Comparison of ENCODE assay signal across 9 cellular contexts in genomic region chr1:9426291-9426711, GRCh38.
DNase-seq lines count a peak whose midpoint lies in the region; ATAC-seq and TF ChIP-seq lines count a peak whose summit lies in the region.
"Had no signal": no experiment of that assay in that cellular context is flagged by ENCODE, and none has a peak within 500 bp of the region (broad histone marks: within the 10 kb centered on the region; RNA-seq: fewer than 3 reads in every experiment).

No MANE protein-coding gene starts in this region.

- H3K27me3 Mint-ChIP-seq in CD4-positive, alpha-beta T cell: no peaks in the 10 kb centered on the region
- peaks cover 40% of the 10 kb centered on the region for H3K27me3 Mint-ChIP-seq in activated CD8-positive, alpha-beta T cell treated with anti-CD3 and anti-CD28 coated beads, Interleukin-2, amount 10 ng/mL, durations not matched to agents 7 days and 5 days (ENCODE audit: low read depth)

- peak overlapping the region; percentile 51 for H3K27ac ChIP-seq in CD4-positive, alpha-beta T cell (ENCODE audit: low read depth, low read length)
- H3K27ac ChIP-seq in KMS-11 (peak overlapping the region; percentile 90), mammary epithelial cell (ENCODE audit: insufficient read depth, low read depth, low read length) (no peak overlapping the region)
- H3K27ac ChIP-seq: body of pancreas had no signal

- peaks cover 70% of the 10 kb centered on the region for H3K4me1 ChIP-seq in KMS-11 (ENCODE audit: low read depth, poor library complexity, severe bottlenecking)
- peaks cover 9% of the 10 kb centered on the region for H3K4me1 ChIP-seq in mammary epithelial cell (ENCODE audit: insufficient read depth, low read length)

- H4K20me1 ChIP-seq in KMS-11 (ENCODE audit: insufficient read depth) (no peaks in the 10 kb centered on the region), mammary epithelial cell (ENCODE audit: insufficient read depth, low read length) (no peaks in the 10 kb centered on the region)

- CTCF ChIA-PET in CD4-positive, alpha-beta T cell (lab: Charles Lee): interaction anchor here (1.0 to 1.4 kb wide), 3 partner anchors 137 to 284 kb away, joined by 3 to 6 read pairs (median 3); no protein-coding TSS in a partner anchor
- CTCF ChIA-PET in activated CD8-positive, alpha-beta T cell treated with anti-CD3 and anti-CD28 coated beads, Interleukin-2, amount 10 ng/mL, durations not matched to agents 7 days and 5 days (lab: Charles Lee): interaction anchor here (0.7 to 1.7 kb wide), 6 partner anchors 13 to 968 kb away, joined by 3 to 6 read pairs (median 3); no protein-coding TSS in a partner anchor
- CTCF ChIA-PET in mammary epithelial cell (lab: Charles Lee; ENCODE audit: low non-redundant PET): no interaction called here
- CTCF ChIA-PET in HEK293T (lab: Yijun Ruan, JAX): no interaction called here

- no peak overlapping the region for H3K4me3 ChIP-seq in KMS-11 (IDR thresholded peaks at IDR 0.05; ENCODE audit: insufficient read depth, low read depth, low read length)
- no peak overlapping the region for H3K4me3 ChIP-seq in mammary epithelial cell (replicated peaks in 1 of 3; ENCODE audit: insufficient read depth in 1 of 3, low read depth in 2 of 3, low read length in 3 of 3)
- H3K4me3 ChIP-seq: body of pancreas had no signal

- H3K9ac ChIP-seq in KMS-11 (peak overlapping the region; percentile 44), mammary epithelial cell (ENCODE audit: insufficient read depth, low read length) (no peak overlapping the region)

- no peaks in the 10 kb centered on the region for H3K27me3 ChIP-seq in CD4-positive, alpha-beta T cell (ENCODE audit: control insufficient read depth, insufficient read depth, low read length)
- H3K27me3 ChIP-seq in KMS-11 (ENCODE audit: insufficient read depth, low read depth) (no peaks in the 10 kb centered on the region), mammary epithelial cell (ENCODE audit: insufficient read depth, low read length) (no peaks in the 10 kb centered on the region)
- H3K27me3 ChIP-seq: body of pancreas had no signal

- H3K4me2 ChIP-seq in KMS-11 (peak overlapping the region; percentile 87), mammary epithelial cell (ENCODE audit: insufficient read depth, low read depth, low read length) (no peak overlapping the region)

- BruUV-seq in mammary epithelial cell (replicated peaks; lab: Mats Ljungman, UMichigan): no TSS peak

- no peaks in the 10 kb centered on the region for H3K9me3 ChIP-seq in CD4-positive, alpha-beta T cell (ENCODE audit: control insufficient read depth, low read length)
- H3K9me3 ChIP-seq in mammary epithelial cell (replicated peaks; ENCODE audit: insufficient read depth, low read length): no peaks in the 10 kb centered on the region
- H3K9me3 ChIP-seq: body of pancreas had no signal

- no peak for TF ChIP-seq CTCF in CD4-positive, alpha-beta T cell (IDR thresholded peaks at IDR 0.05)
- no peak for TF ChIP-seq CTCF in KMS-11 (conservative IDR thresholded peaks at IDR 0.05; ENCODE audit: low read depth, low read length)
- no peak for TF ChIP-seq CTCF in mammary epithelial cell (conservative IDR thresholded peaks at IDR 0.05 in 1 of 2, IDR thresholded peaks at IDR 0.05 in 1 of 2; ENCODE audit: extremely low read depth in 1 of 2, insufficient read depth in 1 of 2, low read depth in 1 of 2, low read length in 2 of 2)

- peaks cover 69% of the 10 kb centered on the region for H3K4me1 Mint-ChIP-seq in CD4-positive, alpha-beta T cell (ENCODE audit: low read depth)
- H3K4me1 Mint-ChIP-seq in activated CD8-positive, alpha-beta T cell treated with anti-CD3 and anti-CD28 coated beads, Interleukin-2, amount 10 ng/mL, durations not matched to agents 7 days and 5 days (ENCODE audit: low read depth): peaks cover 47% of the 10 kb centered on the region

- POLR2A ChIA-PET in CD4-positive, alpha-beta T cell (lab: Charles Lee): interaction anchor here (0.9 to 1.8 kb wide), 9 partner anchors 10 to 548 kb away, joined by 3 to 8 read pairs (median 4); partner anchors contain the start of genes ENO1 and H6PD
- POLR2A ChIA-PET in activated CD8-positive, alpha-beta T cell treated with anti-CD3 and anti-CD28 coated beads, Interleukin-2, amount 10 ng/mL, durations not matched to agents 7 days and 5 days (lab: Charles Lee): interaction anchor here (0.7 to 2.3 kb wide), 2 partner anchors 9 to 13 kb away, joined by 3 to 9 read pairs; no protein-coding TSS in a partner anchor
- POLR2A ChIA-PET in HEK293T (lab: Yijun Ruan, JAX): interaction anchor here (0.9 to 1.5 kb wide), 2 partner anchors 8 to 21 kb away, joined by 4 to 6 read pairs; no protein-coding TSS in a partner anchor

- H3K9me3 Mint-ChIP-seq in CD4-positive, alpha-beta T cell: no peaks in the 10 kb centered on the region
- no peaks in the 10 kb centered on the region for H3K9me3 Mint-ChIP-seq in activated CD8-positive, alpha-beta T cell treated with anti-CD3 and anti-CD28 coated beads, Interleukin-2, amount 10 ng/mL, durations not matched to agents 7 days and 5 days (ENCODE audit: insufficient read depth)

- dilution Hi-C loops in mammary epithelial cell (cut with HindIII; ENCODE audit: low sequenced_read_pairs): no loop called here

- WGBS in mammary epithelial cell (ENCODE audit: low coverage, missing lambda C conversion rate): 72% methylated on average over 8 of the region's 13 CpGs

- DNase-seq in CD4-positive, alpha-beta T cell: peak; percentile 68 to 87 (median 76)
- DNase-seq in activated CD8-positive, alpha-beta T cell treated with anti-CD3 and anti-CD28 coated beads, Interleukin-2, amount 10 ng/mL, durations not matched to agents 7 days and 5 days: peak; percentile 89
- DNase-seq in medulla oblongata (ENCODE audit: extremely low spot score): peak; percentile 70
- no peak for DNase-seq in T1000 (lab: John Stamatoyannopoulos, UW)
- no peak for DNase-seq in mammary epithelial cell
- DNase-seq in HEK293T (ENCODE audit: extremely low spot score): no peak

- H3K36me3 ChIP-seq in KMS-11 (ENCODE audit: insufficient read depth) (no peaks in the 10 kb centered on the region), mammary epithelial cell (ENCODE audit: insufficient read depth, low read length) (no peaks in the 10 kb centered on the region)

- in situ Hi-C loops in mammary epithelial cell (cut with MboI; ENCODE audit: low sequenced_read_pairs in 2 of 2): no loop called here

- H2AFZ ChIP-seq in KMS-11 (ENCODE audit: low read depth): peak overlapping the region; percentile 53; the same call in 1 of the 2 replicates
- no peak overlapping the region for H2AFZ ChIP-seq in mammary epithelial cell (ENCODE audit: low read depth, low read length)

- intact Hi-C loops in CD4-positive, alpha-beta T cell (cut with DNase I, micrococcal nuclease): loop anchor here (1.0 to 5.0 kb wide), 5 partner anchors 14 to 1046 kb away; partner anchors contain the start of genes DFFA (in 1 of the 2), GPR157 (in 1 of the 2) and H6PD (in 1 of the 2)
- intact Hi-C loops in mammary epithelial cell (cut with micrococcal nuclease): no loop called here

- ATAC-seq in CD4-positive, alpha-beta T cell (ENCODE audit: poor library complexity): peak; percentile 69
- peak; percentile 61 for ATAC-seq in GM21423 (IDR thresholded peaks at IDR 0.05; ENCODE audit: unreplicated experiment)
- ATAC-seq in activated CD8-positive, alpha-beta T cell treated with anti-CD3 and anti-CD28 coated beads, Interleukin-2, amount 10 ng/mL, durations not matched to agents 7 days and 5 days: peak; percentile 54
- ATAC-seq: body of pancreas had no signal

- H3K79me2 ChIP-seq in KMS-11 (ENCODE audit: insufficient read depth, low read depth) (no peaks in the 10 kb centered on the region), mammary epithelial cell (ENCODE audit: insufficient read depth, low read length) (no peaks in the 10 kb centered on the region)

- H3K4me3 Mint-ChIP-seq in CD4-positive, alpha-beta T cell: peak overlapping the region; percentile 75
- H3K4me3 Mint-ChIP-seq in activated CD8-positive, alpha-beta T cell treated with anti-CD3 and anti-CD28 coated beads, Interleukin-2, amount 10 ng/mL, durations not matched to agents 7 days and 5 days: peak overlapping the region; percentile 20

- peaks cover 6% of the 10 kb centered on the region for H3K36me3 Mint-ChIP-seq in CD4-positive, alpha-beta T cell (ENCODE audit: low read depth)
- H3K36me3 Mint-ChIP-seq in activated CD8-positive, alpha-beta T cell treated with anti-CD3 and anti-CD28 coated beads, Interleukin-2, amount 10 ng/mL, durations not matched to agents 7 days and 5 days (ENCODE audit: low read depth): no peaks in the 10 kb centered on the region

- peak overlapping the region; percentile 92 for H3K27ac Mint-ChIP-seq in CD4-positive, alpha-beta T cell
- H3K27ac Mint-ChIP-seq in activated CD8-positive, alpha-beta T cell treated with anti-CD3 and anti-CD28 coated beads, Interleukin-2, amount 10 ng/mL, durations not matched to agents 7 days and 5 days: peak overlapping the region; percentile 35

TF ChIP-seq in HEK293T, 16 proteins besides CTCF, POLR2A, EP300 and RAD21:
- TF ChIP-seq ELF4 (IDR thresholded peaks at IDR 0.05): no peak
- no peak for TF ChIP-seq FOXM1 (IDR thresholded peaks at IDR 0.05; ENCODE audit: borderline replicate concordance)

Comparison
In these comparisons a context has a peak if more than half of its experiments do, and no peak if none do; other contexts are left out.
1. DNase-seq: peak in CD4-positive, alpha-beta T cell (10 of 10), activated CD8-positive, alpha-beta T cell treated with anti-CD3 and anti-CD28 coated beads, Interleukin-2, amount 10 ng/mL, durations not matched to agents 7 days and 5 days (single experiment) and medulla oblongata (single experiment); none in T1000 (single experiment), mammary epithelial cell (single experiment) and HEK293T (single experiment).
2. CTCF ChIA-PET loops: an anchor here in CD4-positive, alpha-beta T cell (1.0 to 1.4 kb wide) and activated CD8-positive, alpha-beta T cell treated with anti-CD3 and anti-CD28 coated beads, Interleukin-2, amount 10 ng/mL, durations not matched to agents 7 days and 5 days (0.7 to 1.7 kb wide); none called in mammary epithelial cell and HEK293T.
3. Peak in every context shown above with its lines, with median percentiles within 50 percentile points of each other: ATAC-seq.